ENCODE assay signal across 17 cellular contexts in the genomic region with DNA sequence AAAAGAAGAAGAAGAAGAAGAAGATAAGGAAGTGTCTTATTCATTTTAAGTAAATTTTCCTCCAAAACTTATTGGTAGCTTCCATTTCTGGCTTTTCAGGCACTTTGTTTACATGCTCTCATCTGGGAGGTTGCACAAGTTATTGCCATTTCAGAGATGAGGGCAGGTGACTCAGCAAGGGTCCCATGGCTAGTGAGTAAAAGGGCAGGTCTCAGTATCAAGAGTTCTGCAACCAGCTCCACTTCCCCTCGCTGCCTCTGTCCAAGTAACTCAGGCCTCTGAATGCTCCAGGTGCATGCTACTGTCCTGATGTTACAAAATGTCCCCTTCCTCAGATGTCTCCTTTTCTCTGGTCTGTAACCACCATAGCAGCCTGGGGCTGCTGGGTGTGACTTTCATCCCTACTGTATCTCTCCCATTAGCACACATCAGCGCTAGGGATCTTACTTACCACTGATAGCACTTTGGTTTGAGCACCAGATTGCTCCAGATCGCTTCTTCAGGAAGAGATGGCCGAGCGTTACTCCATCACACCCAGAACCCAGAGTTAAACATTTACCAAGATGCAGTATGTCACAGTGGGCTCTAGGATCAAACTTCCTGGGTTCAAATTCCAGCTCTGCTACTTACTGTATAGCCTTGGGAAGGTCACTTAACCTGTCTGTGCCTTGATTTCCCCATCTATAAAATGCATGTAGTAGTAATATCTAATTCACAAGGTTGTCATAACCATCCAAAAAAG. TPM values are rescaled to one million over a fixed set of nuclear protein-coding genes. Genes with fewer than 3 reads are reported as not detected.
DNase-seq lines count a peak whose midpoint lies in the region; ATAC-seq and TF ChIP-seq lines count a peak whose summit lies in the region.
"Had no signal": no experiment of that assay in that cellular context is flagged by ENCODE, and none has a peak within 500 bp of the region (broad histone marks: within the 10 kb centered on the region; RNA-seq: fewer than 3 reads in every experiment).

No MANE protein-coding gene starts in this region.

- no peaks in the 10 kb centered on the region for H3K9me3 ChIP-seq in RWPE2 (ENCODE audit: severe bottlenecking)
- H3K9me3 ChIP-seq in upper lobe of right lung, result no peaks in the 10 kb centered on the region
- H3K9me3 ChIP-seq: Caco-2, MG63, neutrophil had no signal

- H3K36me3 ChIP-seq in RWPE2 (ENCODE audit: low read depth) (no peaks in the 10 kb centered on the region), upper lobe of right lung (no peaks in the 10 kb centered on the region)
- H3K36me3 ChIP-seq: MG63, neutrophil, WERI-Rb-1 had no signal

- no peak for TF ChIP-seq CTCF in RWPE2 (IDR thresholded peaks at IDR 0.05; ENCODE audit: poor library complexity, severe bottlenecking)
- no peak for TF ChIP-seq CTCF in foreskin fibroblast (IDR thresholded peaks at IDR 0.05; ENCODE audit: low read depth, low read length)
- TF ChIP-seq CTCF in upper lobe of right lung (IDR thresholded peaks at IDR 0.05), result no peak

- H3K27ac ChIP-seq in RWPE2 (ENCODE audit: poor library complexity, severe bottlenecking) (peak overlapping the region; percentile 52), upper lobe of right lung (no peak overlapping the region)
- H3K27ac ChIP-seq: neutrophil, WERI-Rb-1 had no signal

- DNase-seq in SIG-M5 treated with dmso at 0.1 percent for 504 hours (lab: John Stamatoyannopoulos, UW; ENCODE audit: unreplicated experiment) (peak; percentile 19), SIG-M5 (lab: John Stamatoyannopoulos, UW) (no peak), RWPE2 (ENCODE audit: low spot score) (no peak), foreskin fibroblast (peak; percentile 77 to 89), upper lobe of right lung (peak; percentile 29), GM19240 (ENCODE audit: insufficient read length, low spot score) (no peak), DMS153 (lab: John Stamatoyannopoulos, UW) (no peak)
- DNase-seq: activated CD8-positive, alpha-beta memory T cell treated with anti-CD3 and anti-CD28 coated beads, Interleukin-2, amount 10 ng/mL, durations not matched to agents 7 days and 5 days; activated naive CD4-positive, alpha-beta T cell treated with anti-CD3 and anti-CD28 coated beads, Interleukin-2, amount 50 U/mL, for 16 hours; cerebellar nuclear complex; MG63; stimulated activated naive CD8-positive, alpha-beta T cell treated with anti-CD3 and anti-CD28 coated beads, Interleukin-15, Interleukin-2, amounts not matched to agents 100 U/mL and 50 U/mL, for 24 hours; SW 1271; WERI-Rb-1 had no signal

- H3K4me1 ChIP-seq in RWPE2 (ENCODE audit: insufficient read depth, poor library complexity, severe bottlenecking) (peaks cover 19% of the 10 kb centered on the region), upper lobe of right lung (no peaks in the 10 kb centered on the region)

- ATAC-seq in RWPE2 (ENCODE audit: low read depth), result peak; percentile 47
- ATAC-seq in upper lobe of right lung, result peak; percentile 24
- ATAC-seq in HG03432 (IDR thresholded peaks at IDR 0.05; ENCODE audit: unreplicated experiment), result no peak
- ATAC-seq: activated CD8-positive, alpha-beta memory T cell treated with anti-CD3 and anti-CD28 coated beads, Interleukin-2, amount 10 ng/mL, durations not matched to agents 7 days and 5 days; stimulated activated naive CD8-positive, alpha-beta T cell treated with anti-CD3 and anti-CD28 coated beads, Interleukin-15, Interleukin-2, amounts not matched to agents 100 U/mL and 50 U/mL, for 24 hours had no signal

- intact Hi-C loops in upper lobe of right lung (cut with DNase I), result no loop called here

- H3K4me3 ChIP-seq in RWPE2 (ENCODE audit: severe bottlenecking) (no peak overlapping the region), foreskin fibroblast (ENCODE audit: low read depth in 1 of 2, low read length in 2 of 2) (no peak overlapping the region), upper lobe of right lung (no peak overlapping the region)
- H3K4me3 ChIP-seq: MG63 had no signal

- H3K27me3 ChIP-seq in RWPE2 (ENCODE audit: insufficient read depth, poor library complexity, severe bottlenecking) (no peaks in the 10 kb centered on the region), upper lobe of right lung (peaks cover 4% of the 10 kb centered on the region)
- H3K27me3 ChIP-seq: MG63 had no signal

RNA-seq across cellular contexts. Expression of a gene that starts 57.4 kb away (rescaled TPM):
- total RNA-seq in upper lobe of right lung, result 245 TPM

Comparison
In these comparisons a context has a peak if more than half of its experiments do, and no peak if none do; other contexts are left out.
1. DNase-seq: peak in SIG-M5 treated with dmso at 0.1 percent for 504 hours (single experiment), foreskin fibroblast (2 of 2) and upper lobe of right lung (single experiment); none in SIG-M5 (single experiment), RWPE2 (single experiment), GM19240 (single experiment) and DMS153 (single experiment).